ENCODE assay signal across 9 cellular contexts in genomic region chr5:138148811-138149210, GRCh38. TPM values are rescaled to one million over a fixed set of nuclear protein-coding genes. Genes with fewer than 3 reads are reported as not detected.
A peak's percentile ranks its signal among the peaks of the same experiment; 100 is the strongest.
DNase-seq lines count a peak whose midpoint lies in the region; ATAC-seq and TF ChIP-seq lines count a peak whose summit lies in the region.
"Had no signal": no experiment of that assay in that cellular context is flagged by ENCODE, and none has a peak within 500 bp of the region (broad histone marks: within the 10 kb centered on the region; RNA-seq: fewer than 3 reads in every experiment).

No MANE protein-coding gene starts in this region.

- no peaks in the 10 kb centered on the region for H3K4me1 Mint-ChIP-seq in neural progenitor cell
- no peaks in the 10 kb centered on the region for H3K4me1 Mint-ChIP-seq in activated T-helper 17 cell treated with anti-CD3 and anti-CD28 coated beads, Interleukin-2, amount 50 U/mL, for 72 hours

- no peaks in the 10 kb centered on the region for H3K9me3 ChIP-seq in RWPE2 (ENCODE audit: severe bottlenecking)
- no peaks in the 10 kb centered on the region for H3K9me3 ChIP-seq in neural progenitor cell (ENCODE audit: low read depth)

- H3K79me2 ChIP-seq in neural progenitor cell (ENCODE audit: low read depth) = no peaks in the 10 kb centered on the region

- no peak overlapping the region for H3K4me2 ChIP-seq in neural progenitor cell

- H3K4me3 Mint-ChIP-seq in neural progenitor cell = no peak overlapping the region
- H3K4me3 Mint-ChIP-seq in activated T-helper 17 cell treated with anti-CD3 and anti-CD28 coated beads, Interleukin-2, amount 50 U/mL, for 72 hours = no peak overlapping the region

- H4K20me1 ChIP-seq in neural progenitor cell (ENCODE audit: low read depth) = no peaks in the 10 kb centered on the region

- H3K36me3 ChIP-seq in RWPE2 (ENCODE audit: low read depth) = no peaks in the 10 kb centered on the region
- H3K36me3 ChIP-seq in neural progenitor cell = no peaks in the 10 kb centered on the region

- TF ChIP-seq CTCF in RWPE2 (IDR thresholded peaks at IDR 0.05; ENCODE audit: poor library complexity, severe bottlenecking) (no peak), fibroblast of mammary gland (conservative IDR thresholded peaks at IDR 0.05; ENCODE audit: control insufficient read depth, insufficient read depth, low read depth, low read length) (no peak), neural progenitor cell (IDR thresholded peaks at IDR 0.05) (no peak)

- H3K9ac ChIP-seq in neural progenitor cell = no peak overlapping the region

- H3K4me1 ChIP-seq in RWPE2 (ENCODE audit: insufficient read depth, poor library complexity, severe bottlenecking) (peaks cover 11% of the 10 kb centered on the region), neural progenitor cell (no peaks in the 10 kb centered on the region)

- H3K27ac Mint-ChIP-seq in neural progenitor cell = no peak overlapping the region
- H3K27ac Mint-ChIP-seq in activated T-helper 17 cell treated with anti-CD3 and anti-CD28 coated beads, Interleukin-2, amount 50 U/mL, for 72 hours = no peak overlapping the region

- no peaks in the 10 kb centered on the region for H3F3A ChIP-seq in neural progenitor cell (ENCODE audit: low read depth)

- H3K36me3 Mint-ChIP-seq in neural progenitor cell = no peaks in the 10 kb centered on the region
- no peaks in the 10 kb centered on the region for H3K36me3 Mint-ChIP-seq in activated T-helper 17 cell treated with anti-CD3 and anti-CD28 coated beads, Interleukin-2, amount 50 U/mL, for 72 hours (ENCODE audit: low read depth)

- H3K9me3 Mint-ChIP-seq in neural progenitor cell = no peaks in the 10 kb centered on the region
- H3K9me3 Mint-ChIP-seq in activated T-helper 17 cell treated with anti-CD3 and anti-CD28 coated beads, Interleukin-2, amount 50 U/mL, for 72 hours = no peaks in the 10 kb centered on the region

- H3K4me3 ChIP-seq in RWPE2 (ENCODE audit: severe bottlenecking) = no peak overlapping the region
- H3K4me3 ChIP-seq in fibroblast of mammary gland (ENCODE audit: control insufficient read depth, low read depth, low read length) = no peak overlapping the region
- H3K4me3 ChIP-seq in neural progenitor cell = no peak overlapping the region

- no peaks in the 10 kb centered on the region for H3K27me3 ChIP-seq in RWPE2 (ENCODE audit: insufficient read depth, poor library complexity, severe bottlenecking)
- no peaks in the 10 kb centered on the region for H3K27me3 ChIP-seq in neural progenitor cell

- ATAC-seq in RWPE2 (ENCODE audit: low read depth) (peak; percentile 97), GM21825 (IDR thresholded peaks at IDR 0.05; ENCODE audit: unreplicated experiment) (no peak)
- no peak for ATAC-seq in activated T-helper 17 cell treated with anti-CD3 and anti-CD28 coated beads, Interleukin-2, amount 50 U/mL, for 72 hours (replicated peaks)

- H3K27ac ChIP-seq in RWPE2 (ENCODE audit: poor library complexity, severe bottlenecking) (no peak overlapping the region), neural progenitor cell (no peak overlapping the region)

- no peak overlapping the region for H2AFZ ChIP-seq in neural progenitor cell (replicated peaks)

- DNase-seq in H4 (ENCODE audit: low spot score) (peak; percentile 80), RWPE2 (ENCODE audit: low spot score) (peak; percentile 77), fibroblast of mammary gland (ENCODE audit: low read depth) (peak; percentile 88), pulmonary artery endothelial cell (ENCODE audit: low read depth, low spot score) (peak; percentile 47), SHP77 treated with DMSO at 0.1 percent for 48 hours (lab: John Stamatoyannopoulos, UW) (no peak), neural progenitor cell (ENCODE audit: low spot score) (no peak)
- DNase-seq: DMS153 had no signal

- no peaks in the 10 kb centered on the region for H3K27me3 Mint-ChIP-seq in neural progenitor cell (ENCODE audit: insufficient read depth, low read depth)
- H3K27me3 Mint-ChIP-seq in activated T-helper 17 cell treated with anti-CD3 and anti-CD28 coated beads, Interleukin-2, amount 50 U/mL, for 72 hours = no peaks in the 10 kb centered on the region

RNA-seq across cellular contexts. Expression of gene NME5, which starts 9.6 kb away (rescaled TPM):
- 2.6 and 5.6 TPM in 2 replicates for total RNA-seq in H4 (2014; rRNA removed; shearing (Covaris generic))
- 1.1 and 1.2 TPM in 2 replicates for total RNA-seq in pulmonary artery endothelial cell
- 6.7 and 8.0 TPM in 2 replicates for total RNA-seq in neural progenitor cell (ENCODE audit: low replicate concordance)
- total RNA-seq in activated T-helper 17 cell treated with anti-CD3 and anti-CD28 coated beads, Interleukin-2, amount 50 U/mL, for 72 hours = not detected

RNA-seq across cellular contexts. Expression of gene BRD8, which starts 29.6 kb away (rescaled TPM):
- total RNA-seq in H4 (2014; rRNA removed; shearing (Covaris generic)) = 46.5 and 55.2 TPM in 2 replicates
- 25.7 and 36.0 TPM in 2 replicates for total RNA-seq in pulmonary artery endothelial cell
- total RNA-seq in neural progenitor cell (ENCODE audit: low replicate concordance) = 113 and 150 TPM in 2 replicates
- total RNA-seq in activated T-helper 17 cell treated with anti-CD3 and anti-CD28 coated beads, Interleukin-2, amount 50 U/mL, for 72 hours = 100 to 1,000 TPM in 1 of 2 donors, 10 to 100 TPM in 1; 70.6 to 130 TPM

RNA-seq across cellular contexts. Expression of gene KIF20A, which starts 30.1 kb away (rescaled TPM):
- total RNA-seq in H4 (2014; rRNA removed; shearing (Covaris generic)) = 130 and 131 TPM in 2 replicates
- total RNA-seq in pulmonary artery endothelial cell (47.2 and 125 TPM in 2 replicates), neural progenitor cell (ENCODE audit: low replicate concordance) (128 and 158 TPM in 2 replicates)
- total RNA-seq in activated T-helper 17 cell treated with anti-CD3 and anti-CD28 coated beads, Interleukin-2, amount 50 U/mL, for 72 hours = 10 to 100 TPM; 66.2 to 73.0 TPM

Comparison
In these comparisons a context has a peak if more than half of its experiments do, and no peak if none do; other contexts are left out.
1. DNase-seq: peak in H4 (single experiment), RWPE2 (single experiment), fibroblast of mammary gland (single experiment) and pulmonary artery endothelial cell (single experiment); none in SHP77 treated with DMSO at 0.1 percent for 48 hours (single experiment) and neural progenitor cell (single experiment).